ENCODE assay signal across 1 cellular context in genomic region chr19:11069451-11070009, GRCh38.
TF ChIP-seq lines count a peak whose summit lies in the region.

No MANE protein-coding gene starts in this region.

TF ChIP-seq in IMR-90, 13 proteins besides CTCF, POLR2A, EP300 and RAD21:
- no peak for TF ChIP-seq MAFK (IDR thresholded peaks at IDR 0.05; ENCODE audit: low read depth, low read length)
- no peak for TF ChIP-seq USF2 (IDR thresholded peaks at IDR 0.05; ENCODE audit: low read depth, low read length)
- TF ChIP-seq, protein P1, sequence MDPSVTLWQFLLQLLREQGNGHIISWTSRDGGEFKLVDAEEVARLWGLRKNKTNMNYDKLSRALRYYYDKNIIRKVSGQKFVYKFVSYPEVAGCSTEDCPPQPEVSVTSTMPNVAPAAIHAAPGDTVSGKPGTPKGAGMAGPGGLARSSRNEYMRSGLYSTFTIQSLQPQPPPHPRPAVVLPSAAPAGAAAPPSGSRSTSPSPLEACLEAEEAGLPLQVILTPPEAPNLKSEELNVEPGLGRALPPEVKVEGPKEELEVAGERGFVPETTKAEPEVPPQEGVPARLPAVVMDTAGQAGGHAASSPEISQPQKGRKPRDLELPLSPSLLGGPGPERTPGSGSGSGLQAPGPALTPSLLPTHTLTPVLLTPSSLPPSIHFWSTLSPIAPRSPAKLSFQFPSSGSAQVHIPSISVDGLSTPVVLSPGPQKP (IDR thresholded peaks at IDR 0.05; ENCODE audit: borderline replicate concordance, low read depth, low read length): no peak
- TF ChIP-seq MAZ (IDR thresholded peaks at IDR 0.05; ENCODE audit: borderline replicate concordance, low read depth, low read length): no peak
- TF ChIP-seq CEBPB (IDR thresholded peaks at IDR 0.05; ENCODE audit: low read depth, low read length): no peak
- no peak for TF ChIP-seq BHLHE40 (IDR thresholded peaks at IDR 0.05; ENCODE audit: low read depth, low read length)
- no peak for TF ChIP-seq CHD1 (IDR thresholded peaks at IDR 0.05; ENCODE audit: low read depth, low read length)
- no peak for TF ChIP-seq RCOR1 (IDR thresholded peaks at IDR 0.05; ENCODE audit: insufficient replicate concordance, low read length)
- TF ChIP-seq RFX5 (IDR thresholded peaks at IDR 0.05; ENCODE audit: low read depth, low read length): no peak
- TF ChIP-seq NFE2L2 (IDR thresholded peaks at IDR 0.05; ENCODE audit: low read depth, low read length): no peak
- TF ChIP-seq FOS (IDR thresholded peaks at IDR 0.05; ENCODE audit: low read depth, low read length): no peak
- no peak for TF ChIP-seq MXI1 (IDR thresholded peaks at IDR 0.05; ENCODE audit: borderline replicate concordance, low read depth, low read length)
- TF ChIP-seq SMC3 (IDR thresholded peaks at IDR 0.05; ENCODE audit: low read depth, low read length): no peak
